Comparison of ENCODE assay signal across 8 cellular contexts in the genomic region with DNA sequence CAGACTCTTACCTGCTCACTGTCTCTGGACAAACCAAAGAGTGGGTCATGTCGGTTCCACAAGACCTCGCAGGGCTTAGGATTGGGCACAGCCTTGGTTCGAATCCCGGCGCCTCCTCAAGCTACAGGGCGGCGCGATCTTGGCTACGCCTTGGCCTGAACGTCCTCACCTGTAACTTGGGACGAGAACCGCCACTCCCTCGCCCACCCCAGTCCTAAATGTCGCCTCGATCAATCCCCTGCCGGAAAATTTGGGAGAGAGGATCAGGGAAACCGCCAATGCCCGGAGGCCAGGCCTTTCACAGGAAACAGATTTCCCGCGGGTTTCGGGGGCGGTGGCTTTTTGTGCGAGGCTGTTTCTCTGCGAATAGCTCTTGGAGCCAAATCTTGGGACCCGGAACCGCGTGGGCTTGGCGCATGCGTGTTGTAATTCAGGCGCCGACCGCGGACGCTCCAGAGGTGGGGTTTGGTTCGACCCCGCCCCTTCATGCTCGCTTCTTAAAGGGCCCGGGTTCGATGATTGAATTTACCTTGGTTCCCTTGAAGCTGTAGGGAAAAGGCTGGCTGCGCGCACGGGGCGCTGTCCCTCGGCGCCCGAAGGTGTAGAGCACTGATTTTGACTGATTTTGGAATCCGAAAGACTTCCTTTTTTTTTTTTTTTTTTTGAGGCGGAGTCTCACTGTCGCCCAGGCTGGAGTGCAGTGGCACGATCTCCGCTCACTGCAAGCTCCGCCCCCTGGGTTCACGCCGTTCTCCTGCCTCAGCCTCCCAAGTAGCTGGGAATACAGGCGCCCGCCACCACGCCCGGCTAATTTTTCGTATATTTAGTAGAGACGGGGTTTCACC.
DNase-seq lines count a peak whose midpoint lies in the region; ATAC-seq and TF ChIP-seq lines count a peak whose summit lies in the region.

A gene with protein sequence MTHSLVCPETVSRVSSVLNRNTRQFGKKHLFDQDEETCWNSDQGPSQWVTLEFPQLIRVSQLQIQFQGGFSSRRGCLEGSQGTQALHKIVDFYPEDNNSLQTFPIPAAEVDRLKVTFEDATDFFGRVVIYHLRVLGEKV (minus strand): TSS at position 403 of the 845 bp plus-strand sequence. CDS start 354 bp downstream, at position 49.

- TF ChIP-seq CTCF in AG04449 (IDR thresholded peaks at IDR 0.05; ENCODE audit: insufficient read depth, low read length, missing control alignments) = no peak
- no peak for TF ChIP-seq CTCF in coronary artery (IDR thresholded peaks at IDR 0.05)

- H3K27ac ChIP-seq in coronary artery = peak within 1 kb of the TSS; percentile 60 to 79

- POLR2A ChIA-PET in AG04449 (lab: Yijun Ruan, JAX) = interaction anchor here (0.8 to 1.5 kb wide), 5 partner anchors 10 to 85 kb away, joined by 3 to 11 read pairs (median 3); no protein-coding TSS in a partner anchor

- H3K4me3 ChIP-seq in AG04449 (ENCODE audit: low read depth, low read length) (peak within 1 kb of the TSS; percentile 67), coronary artery (peak within 1 kb of the TSS; percentile 76)

- CTCF ChIA-PET in AG04449 (lab: Yijun Ruan, JAX) = interaction anchor here (1.1 to 1.3 kb wide), 2 partner anchors 28 to 139 kb away, joined by 3 to 9 read pairs; no protein-coding TSS in a partner anchor

- DNase-seq in AG04449 (ENCODE audit: low read depth, low spot score) (peak; percentile 19), NCI-H748 treated with DMSO at 0.1 percent for 48 hours (lab: John Stamatoyannopoulos, UW) (peak; percentile 87), coronary artery (ENCODE audit: low spot score) (peak; percentile 89), left kidney (ENCODE audit: low read depth, low spot score) (peak; percentile 95)
- peak; percentile 91 for DNase-seq in activated CD4-positive, alpha-beta T cell treated with anti-CD3 and anti-CD28 coated beads, Interleukin-2, amount 50 U/mL, for 1 hour
- peak; percentile 93 for DNase-seq in stimulated activated CD4-positive, alpha-beta T cell treated with anti-CD3 and anti-CD28 coated beads, Interleukin-1b, Interleukin-23, amount 100 ng/mL, for 48 hours

- ATAC-seq in GM19023 (IDR thresholded peaks at IDR 0.05; ENCODE audit: unreplicated experiment) (peak; percentile 82), HG03442 (IDR thresholded peaks at IDR 0.05; ENCODE audit: unreplicated experiment) (peak; percentile 70)

Comparison
In these comparisons a context has a peak if more than half of its experiments do, and no peak if none do; other contexts are left out.
1. Peak in every context shown above with its lines: DNase-seq, ATAC-seq, H3K4me3 ChIP-seq and H3K27ac ChIP-seq.
2. DNase-seq: peak in every context shown above with its lines; median percentile 95 in left kidney; 93 in stimulated activated CD4-positive, alpha-beta T cell treated with anti-CD3 and anti-CD28 coated beads, Interleukin-1b, Interleukin-23, amount 100 ng/mL, for 48 hours; 91 in activated CD4-positive, alpha-beta T cell treated with anti-CD3 and anti-CD28 coated beads, Interleukin-2, amount 50 U/mL, for 1 hour; 89 in coronary artery; 87 in NCI-H748 treated with DMSO at 0.1 percent for 48 hours; 19 in AG04449.